Comparison of ENCODE assay signal across 27 cellular contexts in genomic region chr18:32896781-32897547, GRCh38.
"Had no signal": no experiment of that assay in that cellular context is flagged by ENCODE, and none has a peak within 500 bp of the region (broad histone marks: within the 10 kb centered on the region; RNA-seq: fewer than 3 reads in every experiment).

No MANE protein-coding gene starts in this region.

- H3K27ac Mint-ChIP-seq: activated CD4-positive, alpha-beta memory T cell treated with anti-CD3 and anti-CD28 coated beads for 36 hours; activated naive CD8-positive, alpha-beta T cell treated with anti-CD3 and anti-CD28 coated beads, Interleukin-2, amount 50 U/mL, for 24 hours; activated T-cell treated with anti-CD3 and anti-CD28 coated beads, Interleukin-2, amount 50 U/mL, for 24 hours; nephron progenitor cell; progenitor cell of endocrine pancreas; stimulated activated naive CD8-positive, alpha-beta T cell treated with anti-CD3 and anti-CD28 coated beads, Interleukin-15, Interleukin-2, amounts not matched to agents 100 ng/mL and 50 ng/mL, for 24 hours had no signal

- H3K27me3 Mint-ChIP-seq: activated CD4-positive, alpha-beta memory T cell treated with anti-CD3 and anti-CD28 coated beads for 36 hours; activated naive CD8-positive, alpha-beta T cell treated with anti-CD3 and anti-CD28 coated beads, Interleukin-2, amount 50 U/mL, for 24 hours; activated T-cell treated with anti-CD3 and anti-CD28 coated beads, Interleukin-2, amount 50 U/mL, for 24 hours; naive B cell; progenitor cell of endocrine pancreas; stimulated activated naive CD8-positive, alpha-beta T cell treated with anti-CD3 and anti-CD28 coated beads, Interleukin-15, Interleukin-2, amounts not matched to agents 100 ng/mL and 50 ng/mL, for 24 hours had no signal

- H3K27me3 ChIP-seq: foreskin keratinocyte, heart left ventricle, neutrophil, ovary, right lobe of liver had no signal

- H3K4me1 Mint-ChIP-seq: activated naive CD8-positive, alpha-beta T cell treated with anti-CD3 and anti-CD28 coated beads, Interleukin-2, amount 50 U/mL, for 24 hours; nephron progenitor cell had no signal

- H3K27ac ChIP-seq: foreskin keratinocyte, heart left ventricle, left ventricle myocardium inferior, neutrophil, ovary, right lobe of liver, thoracic aorta, VCaP had no signal

- H3K9me3 ChIP-seq: neutrophil, ovary, right lobe of liver, thoracic aorta had no signal

- DNase-seq: activated CD4-positive, alpha-beta memory T cell treated with anti-CD3 and anti-CD28 coated beads for 36 hours; activated CD4-positive, alpha-beta T cell treated with anti-CD3 and anti-CD28 coated beads for 4 hours; activated CD8-positive, alpha-beta memory T cell treated with anti-CD3 and anti-CD28 coated beads, Interleukin-2, amount 50 U/mL, for 4 hours; activated gamma-delta T cell; activated naive CD4-positive, alpha-beta T cell treated with anti-CD3 and anti-CD28 coated beads, Interleukin-2, amount 50 U/mL, for 16 hours; activated naive CD8-positive, alpha-beta T cell treated with anti-CD3 and anti-CD28 coated beads, Interleukin-2, amount 50 U/mL, for 24 hours; activated T-cell treated with anti-CD3 and anti-CD28 coated beads, Interleukin-2, amount 50 U/mL, for 24 hours; cortex of kidney; foreskin keratinocyte; heart left ventricle; hypothalamus; left ventricle myocardium inferior; naive B cell; nephron progenitor cell; ovary; right lobe of liver; stimulated activated CD4-positive, alpha-beta T cell treated with anti-CD3 and anti-CD28 coated beads, Interleukin-2, amount 100 ng/mL, for 48 hours; trophoblast cell had no signal

- H3K4me1 ChIP-seq: foreskin keratinocyte, heart left ventricle, left ventricle myocardium inferior, right lobe of liver had no signal

- H3K36me3 ChIP-seq: heart left ventricle, left ventricle myocardium inferior, neutrophil, ovary, right lobe of liver, thoracic aorta had no signal

- H3K4me3 ChIP-seq: heart left ventricle, left ventricle myocardium inferior, lung, ovary, right lobe of liver, thoracic aorta had no signal

- H3K4me3 Mint-ChIP-seq: activated CD4-positive, alpha-beta memory T cell treated with anti-CD3 and anti-CD28 coated beads for 36 hours; activated naive CD8-positive, alpha-beta T cell treated with anti-CD3 and anti-CD28 coated beads, Interleukin-2, amount 50 U/mL, for 24 hours; activated T-cell treated with anti-CD3 and anti-CD28 coated beads, Interleukin-2, amount 50 U/mL, for 24 hours; nephron progenitor cell; stimulated activated naive CD8-positive, alpha-beta T cell treated with anti-CD3 and anti-CD28 coated beads, Interleukin-15, Interleukin-2, amounts not matched to agents 100 ng/mL and 50 ng/mL, for 24 hours had no signal

- H3K36me3 Mint-ChIP-seq: activated CD4-positive, alpha-beta memory T cell treated with anti-CD3 and anti-CD28 coated beads for 36 hours had no signal

- FAIRE-seq: islet of Langerhans, TTC549, urothelium cell line had no signal
